Comparison of ENCODE assay signal across 13 cellular contexts in the genomic region with DNA sequence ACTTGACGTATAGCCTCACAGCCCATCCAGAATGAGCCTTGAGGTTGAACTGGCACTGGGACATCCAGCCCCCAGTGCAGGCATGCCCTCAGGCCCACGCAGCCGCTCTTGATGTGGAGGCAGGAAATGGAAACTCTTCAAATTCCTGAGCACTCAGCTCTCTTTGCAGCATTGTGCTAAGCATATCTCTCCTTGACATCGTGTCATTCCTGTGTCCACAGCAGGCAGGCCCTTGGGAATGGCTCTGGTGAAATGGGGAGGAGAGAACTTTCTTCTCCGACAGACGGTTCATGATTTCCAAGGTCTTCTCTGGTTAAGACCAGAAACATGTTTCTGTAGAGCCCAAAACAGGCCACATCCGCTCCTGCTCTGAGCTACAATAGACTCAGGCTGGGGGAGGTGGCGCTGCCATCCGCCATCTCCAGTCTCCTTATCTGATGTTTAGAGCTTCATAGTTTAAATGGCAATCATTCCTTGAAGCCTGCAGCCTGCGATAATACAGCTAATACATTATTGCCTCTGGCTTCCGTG.
A peak's percentile ranks its signal among the peaks of the same experiment; 100 is the strongest.
DNase-seq lines count a peak whose midpoint lies in the region; ATAC-seq and TF ChIP-seq lines count a peak whose summit lies in the region.
"Had no signal": no experiment of that assay in that cellular context is flagged by ENCODE, and none has a peak within 500 bp of the region (broad histone marks: within the 10 kb centered on the region; RNA-seq: fewer than 3 reads in every experiment).

No MANE protein-coding gene starts in this region.

- H3K4me3 Mint-ChIP-seq in activated CD8-positive, alpha-beta T cell treated with anti-CD3 and anti-CD28 coated beads for 36 hours = no peak overlapping the region

- H3K27ac Mint-ChIP-seq in activated CD8-positive, alpha-beta T cell treated with anti-CD3 and anti-CD28 coated beads for 36 hours = peak overlapping the region; percentile 79

- CTCF ChIA-PET in activated CD8-positive, alpha-beta T cell treated with anti-CD3 and anti-CD28 coated beads for 36 hours (lab: Charles Lee) = no interaction called here

- peaks cover 2% of the 10 kb centered on the region for H3K4me1 Mint-ChIP-seq in activated CD8-positive, alpha-beta T cell treated with anti-CD3 and anti-CD28 coated beads for 36 hours (ENCODE audit: low read depth)

- intact Hi-C loops in activated CD8-positive, alpha-beta T cell treated with anti-CD3 and anti-CD28 coated beads for 36 hours (cut with micrococcal nuclease) = loop anchor here (10.0 kb wide), 1 partner anchor 64 kb away; no protein-coding TSS in a partner anchor

- no peaks in the 10 kb centered on the region for H3K36me3 Mint-ChIP-seq in activated CD8-positive, alpha-beta T cell treated with anti-CD3 and anti-CD28 coated beads for 36 hours (ENCODE audit: low read depth)

- DNase-seq in AG10803 (ENCODE audit: low read depth) (peak; percentile 22), EH (ENCODE audit: low read depth) (peak; percentile 47), iPS-NIHi7 (ENCODE audit: extremely low spot score) (peak; percentile 50), epidermal melanocyte (ENCODE audit: insufficient read length, low spot score) (no peak), NCI-H748 (lab: John Stamatoyannopoulos, UW; ENCODE audit: unreplicated experiment) (no peak), cerebellar cortex (ENCODE audit: low spot score) (no peak)
- peak; percentile 24 for DNase-seq in activated CD8-positive, alpha-beta T cell treated with anti-CD3 and anti-CD28 coated beads for 36 hours
- DNase-seq: midbrain, NCI-H187 treated with DMSO at 0.1 percent for 48 hours, psoas muscle, substantia nigra had no signal

- H3K27me3 Mint-ChIP-seq in activated CD8-positive, alpha-beta T cell treated with anti-CD3 and anti-CD28 coated beads for 36 hours = no peaks in the 10 kb centered on the region

- H3K4me3 ChIP-seq in AG10803 (ENCODE audit: low read length) = no peak overlapping the region
- H3K4me3 ChIP-seq: psoas muscle had no signal

- no peaks in the 10 kb centered on the region for H3K9me3 Mint-ChIP-seq in activated CD8-positive, alpha-beta T cell treated with anti-CD3 and anti-CD28 coated beads for 36 hours

- peak; percentile 55 for ATAC-seq in activated CD8-positive, alpha-beta T cell treated with anti-CD3 and anti-CD28 coated beads for 36 hours
- ATAC-seq in GM19351 (IDR thresholded peaks at IDR 0.05; ENCODE audit: unreplicated experiment) = no peak
- ATAC-seq: HCT116, psoas muscle had no signal

- POLR2A ChIA-PET in activated CD8-positive, alpha-beta T cell treated with anti-CD3 and anti-CD28 coated beads for 36 hours (lab: Charles Lee) = no interaction called here

- TF ChIP-seq CTCF in AG10803 (conservative IDR thresholded peaks at IDR 0.05; ENCODE audit: low read length) = no peak
- TF ChIP-seq CTCF in activated CD8-positive, alpha-beta T cell treated with anti-CD3 and anti-CD28 coated beads for 36 hours (IDR thresholded peaks at IDR 0.05) = no peak

Comparison
In these comparisons a context has a peak if more than half of its experiments do, and no peak if none do; other contexts are left out.
1. DNase-seq: peak in AG10803 (single experiment), EH (single experiment), activated CD8-positive, alpha-beta T cell treated with anti-CD3 and anti-CD28 coated beads for 36 hours (single experiment) and iPS-NIHi7 (single experiment); none in epidermal melanocyte (single experiment), NCI-H748 (single experiment) and cerebellar cortex (single experiment).